Comparison of ENCODE assay signal across 23 cellular contexts in genomic region chr5:122880170-122880689, GRCh38.
"Had no signal": no experiment of that assay in that cellular context is flagged by ENCODE, and none has a peak within 500 bp of the region (broad histone marks: within the 10 kb centered on the region; RNA-seq: fewer than 3 reads in every experiment).

No MANE protein-coding gene starts in this region.

- H3K9ac ChIP-seq: neural progenitor cell had no signal

- H3K4me2 ChIP-seq: hepatocyte, neural progenitor cell had no signal

- H3K9me3 ChIP-seq: colonic mucosa, esophagus muscularis mucosa, left lung, prostate gland, right atrium auricular region, testis, tibial artery had no signal

- DNase-seq: colonic mucosa; effector CD8-positive, alpha-beta T cell; foreskin melanocyte; left cardiac atrium; left lung; mesenchymal stem cell; midbrain; naive thymus-derived CD4-positive, alpha-beta T cell; nucleus accumbens; stimulated activated CD4-positive, alpha-beta T cell treated with anti-CD3 and anti-CD28 coated beads, Interleukin-4, amount 100 ng/mL, for 4 hours; stimulated activated naive CD8-positive, alpha-beta T cell treated with anti-CD3 and anti-CD28 coated beads, Interleukin-15, Interleukin-2, amounts not matched to agents 100 U/mL and 50 U/mL, for 24 hours; testis; tibial artery had no signal

- H2AFZ ChIP-seq: hepatocyte, neural progenitor cell had no signal

- H3K9me3 Mint-ChIP-seq: nephron, neural progenitor cell, type B pancreatic cell had no signal

- H3K4me1 ChIP-seq: colonic mucosa, left lung, prostate gland, testis had no signal

- H3K36me3 ChIP-seq: colonic mucosa, esophagus muscularis mucosa, left lung, neural progenitor cell, prostate gland, right atrium auricular region, tibial artery had no signal

- H3K4me3 ChIP-seq: colonic mucosa, esophagus muscularis mucosa, hepatocyte, left lung, neural progenitor cell, prostate gland, right atrium auricular region, testis, tibial artery had no signal

- H3K27me3 ChIP-seq: colonic mucosa, esophagus muscularis mucosa, hepatocyte, left lung, neural progenitor cell, right atrium auricular region, testis, tibial artery had no signal

- H3K27ac ChIP-seq: colonic mucosa, esophagus muscularis mucosa, hepatocyte, left lung, neural progenitor cell, prostate gland, right atrium auricular region, testis, tibial artery had no signal

- H3K27me3 Mint-ChIP-seq: dendritic cell treated with granulocyte-macrophage colony-stimulating factor and Interleukin-4, amounts not matched to agents 40 ng/mL and 50 ng/mL, for 4 days; stimulated activated memory B cell treated with anti-CD40 and anti-IgM and Interleukin-4, amounts not matched to agents 10 μg/mL and 1 μg/mL and 100 μg/mL, for 72 hours; type B pancreatic cell had no signal

- H3K4me3 Mint-ChIP-seq: dendritic cell treated with granulocyte-macrophage colony-stimulating factor and Interleukin-4, amounts not matched to agents 40 ng/mL and 50 ng/mL, for 4 days; naive thymus-derived CD4-positive, alpha-beta T cell; nephron; neural progenitor cell; stimulated activated memory B cell treated with anti-CD40 and anti-IgM and Interleukin-4, amounts not matched to agents 10 μg/mL and 1 μg/mL and 100 μg/mL, for 72 hours; type B pancreatic cell had no signal

- ATAC-seq: left cardiac atrium; left lung; naive thymus-derived CD4-positive, alpha-beta T cell; sciatic nerve; stimulated activated naive CD8-positive, alpha-beta T cell treated with anti-CD3 and anti-CD28 coated beads, Interleukin-15, Interleukin-2, amounts not matched to agents 100 U/mL and 50 U/mL, for 24 hours had no signal

- H3K27ac Mint-ChIP-seq: dendritic cell treated with granulocyte-macrophage colony-stimulating factor and Interleukin-4, amounts not matched to agents 40 ng/mL and 50 ng/mL, for 4 days; naive thymus-derived CD4-positive, alpha-beta T cell; neural progenitor cell; stimulated activated memory B cell treated with anti-CD40 and anti-IgM and Interleukin-4, amounts not matched to agents 10 μg/mL and 1 μg/mL and 100 μg/mL, for 72 hours; type B pancreatic cell had no signal
